19 cellular contexts compared by ENCODE assay signal in the genomic region with DNA sequence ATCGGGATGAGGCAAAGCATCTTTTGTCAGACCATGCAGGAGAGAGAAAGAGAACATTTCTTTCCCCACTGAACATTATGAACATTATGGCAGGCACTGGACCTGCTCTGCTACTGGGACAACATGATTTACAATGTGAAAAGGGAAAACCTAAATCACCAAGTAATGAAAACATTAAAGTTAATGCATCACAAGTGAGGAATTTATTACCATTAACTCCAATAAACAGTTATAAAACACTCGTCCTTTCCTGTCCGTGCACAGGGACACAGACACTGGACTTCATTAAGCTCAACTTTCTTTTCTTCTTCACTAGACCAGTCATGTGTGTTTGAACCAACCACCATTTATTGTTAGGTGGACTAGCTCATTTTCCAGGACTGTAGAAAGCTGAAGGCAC.
DNase-seq lines count a peak whose midpoint lies in the region; ATAC-seq, FAIRE-seq and TF ChIP-seq lines count a peak whose summit lies in the region.
"Had no signal": no experiment of that assay in that cellular context is flagged by ENCODE, and none has a peak within 500 bp of the region (broad histone marks: within the 10 kb centered on the region; RNA-seq: fewer than 3 reads in every experiment).

No MANE protein-coding gene starts in this region.

- H3K27me3 ChIP-seq in tibial nerve, result no peaks in the 10 kb centered on the region

- H3K4me3 ChIP-seq in tibial nerve, result no peak overlapping the region

- FAIRE-seq in G401.6 (lab: Jason Lieb, UNC) (peak; percentile 70), urothelium cell line (lab: Jason Lieb, UNC) (peak; percentile 40)

- no peaks in the 10 kb centered on the region for H3K9me3 ChIP-seq in tibial nerve
- H3K9me3 ChIP-seq: Caco-2, SK-N-SH had no signal

- no peak for TF ChIP-seq EP300 in tibial nerve (IDR thresholded peaks at IDR 0.05)

- no peaks in the 10 kb centered on the region for H3K4me1 ChIP-seq in tibial nerve

- no peak for ATAC-seq in HG03354 (IDR thresholded peaks at IDR 0.05; ENCODE audit: poor library complexity, severe bottlenecking, unreplicated experiment)

- 50 to 54% methylated on average over 3 of the region's 3 CpGs for WGBS in tibial nerve, 2 donors

- H3K27ac ChIP-seq in caudate nucleus (ENCODE audit: low read depth, low read length) (no peak overlapping the region), tibial nerve (no peak overlapping the region)
- H3K27ac ChIP-seq: KMS-11 had no signal

- TF ChIP-seq CTCF in tibial nerve (IDR thresholded peaks at IDR 0.05), result no peak

- H3K36me3 ChIP-seq in tibial nerve, result no peaks in the 10 kb centered on the region

- DNase-seq in LoVo (ENCODE audit: low spot score), result peak; percentile 38
- DNase-seq in kidney glomerular epithelial cell (lab: John Stamatoyannopoulos, UW), result peak; percentile 43
- no peak for DNase-seq in urothelium cell line (ENCODE audit: low spot score)
- DNase-seq in DMS53 treated with DMSO at 0.1 percent for 48 hours (lab: John Stamatoyannopoulos, UW; ENCODE audit: unreplicated experiment), result no peak
- DNase-seq in caudate nucleus (lab: John Stamatoyannopoulos, UW), result no peak
- DNase-seq in tibial nerve (ENCODE audit: low spot score in 2 of 2), result no peak
- DNase-seq: Caco-2; CD4-positive, alpha-beta memory T cell; DMS153; H7; IMR-90; NCI-H1694 treated with DMSO at 0.1 percent for 48 hours; NCI-H446; NCI-H526; Right ventricle myocardium superior; SK-N-SH had no signal

- TF ChIP-seq POLR2A in tibial nerve (IDR thresholded peaks at IDR 0.05), result no peak

Comparison
In these comparisons a context has a peak if more than half of its experiments do, and no peak if none do; other contexts are left out.
1. DNase-seq: peak in LoVo (single experiment) and kidney glomerular epithelial cell (single experiment); none in urothelium cell line (single experiment), DMS53 treated with DMSO at 0.1 percent for 48 hours (single experiment), caudate nucleus (0 of 61) and tibial nerve (0 of 2).